Comparison of ENCODE assay signal across 27 cellular contexts in the genomic region with DNA sequence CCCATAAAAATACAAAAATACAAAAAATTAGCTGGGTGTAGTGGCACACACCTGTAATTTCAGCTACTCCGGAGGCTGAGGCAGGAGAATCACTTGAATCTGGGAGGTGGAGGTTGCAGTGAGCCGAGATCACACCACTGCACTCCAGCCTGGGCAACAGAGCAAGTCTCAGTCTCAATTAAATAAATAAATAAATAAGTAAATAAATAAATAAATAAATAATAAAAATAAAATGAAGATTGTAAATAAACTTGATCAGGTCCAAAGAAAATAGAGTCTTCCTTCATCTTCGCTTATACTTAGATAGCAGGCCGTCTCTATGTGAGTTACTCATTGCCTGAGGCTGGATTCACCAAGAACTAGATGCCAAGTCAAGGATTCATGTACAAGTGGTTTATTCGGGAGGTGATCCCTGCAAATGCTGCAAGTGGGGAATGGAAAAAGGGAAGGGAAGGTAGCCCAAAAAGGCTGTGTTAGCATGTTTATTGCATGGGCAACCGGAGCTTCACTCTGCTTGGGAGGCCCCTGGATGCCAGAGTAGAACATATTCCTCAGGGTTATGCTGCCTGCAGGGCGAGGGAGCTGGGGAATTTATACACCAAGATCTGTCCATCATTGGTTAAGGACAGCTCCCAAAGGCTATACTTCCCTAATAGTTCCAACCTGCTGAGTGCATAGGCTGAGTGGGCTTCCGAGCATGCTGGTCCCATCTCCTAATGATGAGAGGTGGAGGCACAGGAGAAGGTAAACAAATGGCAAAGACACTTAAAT. TPM values are rescaled to one million over a fixed set of nuclear protein-coding genes. Genes with fewer than 3 reads are reported as not detected.
DNase-seq lines count a peak whose midpoint lies in the region; ATAC-seq, FAIRE-seq and TF ChIP-seq lines count a peak whose summit lies in the region.
"Had no signal": no experiment of that assay in that cellular context is flagged by ENCODE, and none has a peak within 500 bp of the region (broad histone marks: within the 10 kb centered on the region; RNA-seq: fewer than 3 reads in every experiment).

No MANE protein-coding gene starts in this region.

- 45% methylated on average over 8 of the region's 8 CpGs for WGBS in A549 (ENCODE audit: missing lambda C conversion rate)
- 92 to 94% methylated on average over 5 to 8 of the region's 8 CpGs for WGBS in endodermal cell (ENCODE audit: insufficient coverage in 1 of 2, insufficient read length in 1 of 2), 2 experiments

- H3K4me1 Mint-ChIP-seq in endodermal cell (peaks cover 3% of the 10 kb centered on the region), osteocyte (ENCODE audit: unreplicated experiment) (no peaks in the 10 kb centered on the region)
- H3K4me1 Mint-ChIP-seq in stimulated activated naive B cell treated with anti-CD40 and anti-IgM and Interleukin-4, amounts not matched to agents 10 μg/mL and 1 μg/mL and 100 μg/mL, for 72 hours: peaks cover 3 to 8% of the 10 kb centered on the region in 2 donors

- no peak for TF ChIP-seq POLR2A in A549 (IDR thresholded peaks at IDR 0.05; ENCODE audit: low read length)

- no peak for TF ChIP-seq RAD21 in A549 (conservative IDR thresholded peaks at IDR 0.05 in 1 of 2, IDR thresholded peaks at IDR 0.05 in 1 of 2)

- H3K4me1 ChIP-seq in A549 (no peaks in the 10 kb centered on the region), endodermal cell (ENCODE audit: control insufficient read depth, insufficient read depth, low read length) (no peaks in the 10 kb centered on the region)
- H3K4me1 ChIP-seq: BE2C, BLaER1 had no signal

- H3K36me3 ChIP-seq in endodermal cell (ENCODE audit: control insufficient read depth, insufficient read depth, low read length): no peaks in the 10 kb centered on the region
- H3K36me3 ChIP-seq: BE2C, BLaER1 had no signal

- POLR2A ChIA-PET in A549 (lab: Yijun Ruan, JAX): no interaction called here

- H3K4me3 Mint-ChIP-seq in endodermal cell: no peak overlapping the region
- H3K4me3 Mint-ChIP-seq in osteocyte (ENCODE audit: unreplicated experiment): no peak overlapping the region
- H3K4me3 Mint-ChIP-seq in stimulated activated naive B cell treated with anti-CD40 and anti-IgM and Interleukin-4, amounts not matched to agents 10 μg/mL and 1 μg/mL and 100 μg/mL, for 72 hours: no peak overlapping the region
- H3K4me3 Mint-ChIP-seq: CD14-positive monocyte; CD4-positive, alpha-beta memory T cell; CD4-positive, CD25-positive, alpha-beta regulatory T cell; CD8-positive, alpha-beta memory T cell had no signal

- no peak overlapping the region for H3K9ac ChIP-seq in endodermal cell (ENCODE audit: extremely low read depth, low read length, poor library complexity, severe bottlenecking)
- H3K9ac ChIP-seq: BLaER1 had no signal

- H3K9me3 Mint-ChIP-seq in endodermal cell: no peaks in the 10 kb centered on the region
- H3K9me3 Mint-ChIP-seq in osteocyte (ENCODE audit: unreplicated experiment): no peaks in the 10 kb centered on the region
- no peaks in the 10 kb centered on the region for H3K9me3 Mint-ChIP-seq in stimulated activated naive B cell treated with anti-CD40 and anti-IgM and Interleukin-4, amounts not matched to agents 10 μg/mL and 1 μg/mL and 100 μg/mL, for 72 hours
- H3K9me3 Mint-ChIP-seq: CD14-positive monocyte; CD4-positive, alpha-beta memory T cell; CD8-positive, alpha-beta memory T cell had no signal

- no peak for DNase-seq in A549 (ENCODE audit: low read depth in 1 of 2, low spot score in 1 of 2)
- DNase-seq in endodermal cell: peak; percentile 17
- DNase-seq in osteocyte (ENCODE audit: extremely low spot score, unreplicated experiment): peak; percentile 36
- no peak for DNase-seq in EL
- DNase-seq in NCI-H1092 treated with DMSO at 0.1 percent for 48 hours (lab: John Stamatoyannopoulos, UW): no peak
- DNase-seq in stimulated activated naive B cell treated with anti-CD40 and anti-IgM and Interleukin-4, amounts not matched to agents 10 μg/mL and 1 μg/mL and 100 μg/mL, for 72 hours: no peak
- DNase-seq: ACHN; BE2C; C1 segment of cervical spinal cord; CD4-positive, alpha-beta memory T cell; CD4-positive, CD25-positive, alpha-beta regulatory T cell; CD8-positive, alpha-beta memory T cell; COR-L47; DMS 273 treated with DMSO at 0.1 percent for 48 hours; DMS153; DMS53; DMS79; DND-41; GF-D8 had no signal

- no peak overlapping the region for H3K27ac ChIP-seq in A549
- no peak overlapping the region for H3K27ac ChIP-seq in endodermal cell (ENCODE audit: low read depth, low read length)
- H3K27ac ChIP-seq: 22Rv1, BLaER1 had no signal

- FAIRE-seq in A549 (lab: Jason Lieb, UNC): no peak
- FAIRE-seq: G401.6, GM12891, GM19239 had no signal

- no peak for ATAC-seq in A549
- ATAC-seq in stimulated activated naive B cell treated with anti-CD40 and anti-IgM and Interleukin-4, amounts not matched to agents 10 μg/mL and 1 μg/mL and 100 μg/mL, for 72 hours (replicated peaks): no peak

- H3K36me3 Mint-ChIP-seq in endodermal cell (ENCODE audit: low read depth) (no peaks in the 10 kb centered on the region), osteocyte (ENCODE audit: unreplicated experiment) (no peaks in the 10 kb centered on the region)
- H3K36me3 Mint-ChIP-seq in stimulated activated naive B cell treated with anti-CD40 and anti-IgM and Interleukin-4, amounts not matched to agents 10 μg/mL and 1 μg/mL and 100 μg/mL, for 72 hours: no peaks in the 10 kb centered on the region
- H3K36me3 Mint-ChIP-seq: CD14-positive monocyte; CD4-positive, alpha-beta memory T cell; CD4-positive, CD25-positive, alpha-beta regulatory T cell; CD8-positive, alpha-beta memory T cell had no signal

- H3K4me2 ChIP-seq in A549: no peak overlapping the region
- H3K4me2 ChIP-seq: BLaER1 had no signal

- TF ChIP-seq CTCF in A549 (IDR thresholded peaks at IDR 0.05) (no peak), endodermal cell (conservative IDR thresholded peaks at IDR 0.05) (no peak), osteocyte (IDR thresholded peaks at IDR 0.05) (no peak)

- CTCF ChIA-PET in A549 (lab: Yijun Ruan, JAX): interaction anchor here (0.7 to 11.8 kb wide), 15 partner anchors 8 to 455 kb away, joined by 3 to 132 read pairs (median 4); a partner anchor contains a TSS

- TF ChIP-seq EP300 in A549 (IDR thresholded peaks at IDR 0.05): no peak

- H3K4me3 ChIP-seq in A549: no peak overlapping the region
- H3K4me3 ChIP-seq in endodermal cell (ENCODE audit: low read length): no peak overlapping the region
- H3K4me3 ChIP-seq: BLaER1 had no signal

- H3K27me3 Mint-ChIP-seq in endodermal cell (ENCODE audit: insufficient read depth) (peaks cover 4% of the 10 kb centered on the region), osteocyte (ENCODE audit: unreplicated experiment) (peaks cover 39% of the 10 kb centered on the region)
- peaks cover 13 to 22% of the 10 kb centered on the region in 2 donors for H3K27me3 Mint-ChIP-seq in stimulated activated naive B cell treated with anti-CD40 and anti-IgM and Interleukin-4, amounts not matched to agents 10 μg/mL and 1 μg/mL and 100 μg/mL, for 72 hours

- peaks cover 6% of the 10 kb centered on the region; the same call in 2 of the 3 replicates for H3K9me3 ChIP-seq in A549
- no peaks in the 10 kb centered on the region for H3K9me3 ChIP-seq in endodermal cell (ENCODE audit: control insufficient read depth, low read length)
- H3K9me3 ChIP-seq: BE2C, BLaER1 had no signal

- H3K27me3 ChIP-seq in endodermal cell (ENCODE audit: control insufficient read depth, insufficient read depth, low read length, poor library complexity, severe bottlenecking): no peaks in the 10 kb centered on the region
- H3K27me3 ChIP-seq: BE2C, BLaER1 had no signal

- H3K27ac Mint-ChIP-seq in endodermal cell (no peak overlapping the region), osteocyte (ENCODE audit: unreplicated experiment) (no peak overlapping the region)
- H3K27ac Mint-ChIP-seq in stimulated activated naive B cell treated with anti-CD40 and anti-IgM and Interleukin-4, amounts not matched to agents 10 μg/mL and 1 μg/mL and 100 μg/mL, for 72 hours: no peak overlapping the region
- H3K27ac Mint-ChIP-seq: CD14-positive monocyte; CD8-positive, alpha-beta memory T cell had no signal

TF ChIP-seq in A549, 52 proteins besides CTCF, POLR2A, EP300 and RAD21:
- peak; percentile 76 for TF ChIP-seq ZC3H11A (IDR thresholded peaks at IDR 0.05)
- TF ChIP-seq, protein P1, sequence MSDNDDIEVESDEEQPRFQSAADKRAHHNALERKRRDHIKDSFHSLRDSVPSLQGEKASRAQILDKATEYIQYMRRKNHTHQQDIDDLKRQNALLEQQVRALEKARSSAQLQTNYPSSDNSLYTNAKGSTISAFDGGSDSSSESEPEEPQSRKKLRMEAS (IDR thresholded peaks at IDR 0.05): no peak

RNA-seq across cellular contexts. Expression of a gene that starts 16.3 kb away (rescaled TPM):
- polyA plus RNA-seq in A549 (2011; rRNA removed): not detected in 2 replicates
- polyA plus RNA-seq in A549 (2012; cell fraction: cytosol; rRNA removed): not detected in 2 replicates
- not detected in 2 replicates for polyA plus RNA-seq in A549 (2012; cell fraction: nucleus; rRNA removed)
- not detected in 3 replicates for polyA plus RNA-seq in A549 (2017; fragmentation: RNase III; extraction: RNeasy Plus Mini Kit Qiagen cat#74134 plus additional on column Dnase treatment)
- polyA minus RNA-seq in A549 (2011; rRNA and poly(A)+ RNA removed): not detected in 2 replicates
- total RNA-seq in endodermal cell: under 1 TPM; 0.24 to 0.88 TPM
- 0.32 TPM for polyA plus RNA-seq in endodermal cell (2013, experiment 1 of 2)
- polyA plus RNA-seq in endodermal cell (2013, experiment 2 of 2): 0.21 TPM
- total RNA-seq in osteocyte: not detected in 2 replicates
- total RNA-seq: CD4-positive, alpha-beta memory T cell; CD4-positive, CD25-positive, alpha-beta regulatory T cell; CD8-positive, alpha-beta memory T cell; Daoy had no signal
- polyA plus RNA-seq: AG04450, CD14-positive monocyte had no signal

RNA-seq across cellular contexts. Expression of a gene that starts 51.8 kb away (rescaled TPM):
- polyA plus RNA-seq in A549 (2011; rRNA removed): 247 and 269 TPM in 2 replicates
- 238 and 294 TPM in 2 replicates for polyA plus RNA-seq in A549 (2012; cell fraction: cytosol; rRNA removed)
- polyA plus RNA-seq in A549 (2012; cell fraction: nucleus; rRNA removed): 167 and 260 TPM in 2 replicates
- polyA plus RNA-seq in A549 (2017; fragmentation: RNase III; extraction: RNeasy Plus Mini Kit Qiagen cat#74134 plus additional on column Dnase treatment): 149 to 153 TPM (median 151 TPM) in 3 replicates
- polyA minus RNA-seq in A549 (2011; rRNA and poly(A)+ RNA removed): 293 and 405 TPM in 2 replicates
- total RNA-seq in endodermal cell: 10 to 100 TPM in 1 of 2 donors, 1 to 10 TPM in 1; 9.3 to 14.9 TPM
- 12.3 TPM for polyA plus RNA-seq in endodermal cell (2013, experiment 1 of 2)
- 11.2 TPM for polyA plus RNA-seq in endodermal cell (2013, experiment 2 of 2)
- total RNA-seq in osteocyte: 64.7 and 68.8 TPM in 2 replicates

Comparison
In these comparisons a context has a peak if more than half of its experiments do, and no peak if none do; other contexts are left out.
1. DNase-seq: peak in endodermal cell (single experiment) and osteocyte (single experiment); none in A549 (0 of 2), EL (single experiment), NCI-H1092 treated with DMSO at 0.1 percent for 48 hours (single experiment) and stimulated activated naive B cell treated with anti-CD40 and anti-IgM and Interleukin-4, amounts not matched to agents 10 μg/mL and 1 μg/mL and 100 μg/mL, for 72 hours (single experiment).